Comparison of ENCODE assay signal across 11 cellular contexts in the genomic region with DNA sequence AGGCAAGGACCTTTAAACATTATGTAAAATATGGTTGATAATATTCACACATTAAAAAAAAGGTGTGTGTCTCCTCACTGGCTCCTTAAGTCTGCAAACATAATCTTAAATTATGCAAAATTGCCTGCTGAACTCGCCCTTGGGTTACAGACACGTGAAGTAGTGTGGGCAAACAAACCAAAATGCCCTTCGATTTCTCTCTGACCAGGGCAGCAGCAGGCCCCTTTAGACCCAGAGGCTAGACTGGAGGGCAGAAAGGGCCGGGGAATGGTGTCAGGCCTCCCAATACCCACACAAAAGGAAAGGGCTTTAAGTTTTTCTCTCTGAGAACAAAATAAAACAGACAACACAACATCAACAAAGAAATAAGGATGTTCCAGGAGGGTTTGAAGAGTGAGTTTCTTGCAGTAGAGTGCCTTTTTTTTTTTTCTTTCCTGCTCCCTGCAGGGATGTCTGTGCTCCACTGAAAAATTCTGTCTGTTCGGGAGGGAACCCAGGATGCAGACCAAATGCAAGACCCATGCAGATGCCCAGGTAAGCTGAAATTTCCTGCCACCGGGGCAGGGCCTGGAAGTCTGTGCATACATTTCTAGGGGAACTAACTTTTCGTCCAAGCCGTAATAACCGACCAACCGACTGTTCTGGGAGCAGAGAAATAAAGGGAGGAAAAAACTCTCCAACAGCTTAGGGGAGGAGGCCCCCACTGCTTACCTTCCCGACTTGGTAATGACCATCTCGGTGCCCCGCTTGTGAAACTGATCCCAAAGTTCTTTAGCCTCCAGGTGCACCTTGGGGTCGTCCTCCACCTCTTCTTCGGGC. TPM values are rescaled to one million over a fixed set of nuclear protein-coding genes. Genes with fewer than 3 reads are reported as not detected.
DNase-seq lines count a peak whose midpoint lies in the region; ATAC-seq and TF ChIP-seq lines count a peak whose summit lies in the region.
"Had no signal": no experiment of that assay in that cellular context is flagged by ENCODE, and none has a peak within 500 bp of the region (broad histone marks: within the 10 kb centered on the region; RNA-seq: fewer than 3 reads in every experiment).

No MANE protein-coding gene starts in this region.

- intact Hi-C loops in naive thymus-derived CD4-positive, alpha-beta T cell (cut with micrococcal nuclease) = loop anchor here in 1 of 2 donors (5.0 to 10.0 kb wide), 2 partner anchors 238 to 280 kb away; no protein-coding TSS in a partner anchor

- peaks cover 13 to 53% (median 37%) of the 10 kb centered on the region in 7 donors for H3K4me1 Mint-ChIP-seq in naive thymus-derived CD4-positive, alpha-beta T cell

- no peaks in the 10 kb centered on the region for H3K36me3 ChIP-seq in HUES48 (ENCODE audit: control insufficient read depth, insufficient read depth, low read length)
- H3K36me3 ChIP-seq in ectodermal cell (ENCODE audit: control insufficient read depth, insufficient read depth, low read length) = no peaks in the 10 kb centered on the region
- no peaks in the 10 kb centered on the region for H3K36me3 ChIP-seq in naive thymus-derived CD4-positive, alpha-beta T cell (ENCODE audit: control insufficient read depth in 2 of 3, insufficient read depth in 3 of 3, low read length in 3 of 3)
- no peaks in the 10 kb centered on the region for H3K36me3 ChIP-seq in Karpas-422 (ENCODE audit: insufficient read depth, low read length)
- H3K36me3 ChIP-seq: SJCRH30 had no signal

- H3K27me3 Mint-ChIP-seq in naive thymus-derived CD4-positive, alpha-beta T cell = peaks cover 82 to 96% (median 92%) of the 10 kb centered on the region in 5 donors

- H3K79me2 ChIP-seq in Karpas-422 (ENCODE audit: low read length) = no peaks in the 10 kb centered on the region

- H4K20me1 ChIP-seq in Karpas-422 (ENCODE audit: insufficient read depth, low read depth, low read length) = no peaks in the 10 kb centered on the region

- no peaks in the 10 kb centered on the region for H3K9me3 ChIP-seq in HUES48 (ENCODE audit: control insufficient read depth, insufficient read depth, low read length)
- no peaks in the 10 kb centered on the region for H3K9me3 ChIP-seq in ectodermal cell (ENCODE audit: control insufficient read depth, low read length)
- peaks cover 0 to 3% (median 0%) of the 10 kb centered on the region in 3 experiments for H3K9me3 ChIP-seq in naive thymus-derived CD4-positive, alpha-beta T cell (ENCODE audit: control insufficient read depth in 2 of 3, low read length in 3 of 3)
- no peaks in the 10 kb centered on the region for H3K9me3 ChIP-seq in Karpas-422 (ENCODE audit: low read length)
- H3K9me3 ChIP-seq: SJCRH30 had no signal

- WGBS in ectodermal cell, 2 experiments = 2 to 4% methylated on average over 15 of the region's 15 CpGs

- DNase-seq in AG04449 (ENCODE audit: low read depth, low spot score) = no peak
- no peak for DNase-seq in naive thymus-derived CD4-positive, alpha-beta T cell
- no peak for DNase-seq in NCI-H2081 treated with DMSO at 0.1 percent for 48 hours (lab: John Stamatoyannopoulos, UW)
- no peak for DNase-seq in NCI-H1436 treated with DMSO at 0.1 percent for 48 hours (lab: John Stamatoyannopoulos, UW)
- no peak for DNase-seq in Karpas-422
- DNase-seq: cerebellar nuclear complex; SJCRH30; stimulated activated CD4-positive, alpha-beta T cell treated with anti-CD3 and anti-CD28 coated beads, Interleukin-2, amount 100 ng/mL, for 24 hours had no signal

- CTCF ChIA-PET in AG04449 (lab: Yijun Ruan, JAX) = interaction anchor here (0.7 to 5.6 kb wide), 2 partner anchors 11 to 485 kb away, joined by 3 to 42 read pairs; no protein-coding TSS in a partner anchor
- CTCF ChIA-PET in naive thymus-derived CD4-positive, alpha-beta T cell (lab: Charles Lee) = no interaction called here

- H3K27ac Mint-ChIP-seq in naive thymus-derived CD4-positive, alpha-beta T cell = peak overlapping the region in 1 of 9 donors; percentile 10

- no peak overlapping the region for H3K4me2 ChIP-seq in Karpas-422 (ENCODE audit: low read depth, low read length, poor library complexity, severe bottlenecking)

- H3K9ac ChIP-seq in HUES48 (ENCODE audit: low read depth, low read length) = no peak overlapping the region
- H3K9ac ChIP-seq in Karpas-422 (ENCODE audit: low read length) = no peak overlapping the region

- H3K36me3 Mint-ChIP-seq in naive thymus-derived CD4-positive, alpha-beta T cell = peaks cover 0 to 11% (median 8%) of the 10 kb centered on the region in 5 donors

- H3K4me1 ChIP-seq in HUES48 (ENCODE audit: control insufficient read depth, insufficient read depth, low read length) (peaks cover 83% of the 10 kb centered on the region), ectodermal cell (ENCODE audit: control insufficient read depth, insufficient read depth, low read length) (peaks cover 34% of the 10 kb centered on the region), Karpas-422 (ENCODE audit: low read length) (no peaks in the 10 kb centered on the region)
- peaks cover 0 to 8% of the 10 kb centered on the region in 2 donors for H3K4me1 ChIP-seq in naive thymus-derived CD4-positive, alpha-beta T cell (ENCODE audit: control insufficient read depth in 2 of 2, insufficient read depth in 2 of 2, low read length in 2 of 2)
- H3K4me1 ChIP-seq: SJCRH30 had no signal

- peaks cover 97% of the 10 kb centered on the region for H3K27me3 ChIP-seq in HUES48 (ENCODE audit: control insufficient read depth, insufficient read depth, low read length)
- H3K27me3 ChIP-seq in ectodermal cell (ENCODE audit: control insufficient read depth, insufficient read depth, low read length, poor library complexity, severe bottlenecking) = peaks cover 99% of the 10 kb centered on the region
- peaks cover 0 to 28% of the 10 kb centered on the region in 2 donors for H3K27me3 ChIP-seq in naive thymus-derived CD4-positive, alpha-beta T cell (ENCODE audit: control insufficient read depth in 2 of 2, insufficient read depth in 2 of 2, low read length in 2 of 2)
- H3K27me3 ChIP-seq in Karpas-422 (ENCODE audit: low read length) = no peaks in the 10 kb centered on the region
- H3K27me3 ChIP-seq: SJCRH30 had no signal

- H3K4me3 Mint-ChIP-seq in naive thymus-derived CD4-positive, alpha-beta T cell = peak overlapping the region in 9 of 10 donors; percentile 40 to 94 (median 88)

- no peaks in the 10 kb centered on the region for H3K9me2 ChIP-seq in Karpas-422 (replicated peaks; ENCODE audit: insufficient read depth, low read length)

- H3K4me3 ChIP-seq in AG04449 (ENCODE audit: low read depth, low read length) (peak overlapping the region; percentile 80), HUES48 (ENCODE audit: low read depth, low read length) (peak overlapping the region; percentile 61), ectodermal cell (ENCODE audit: insufficient read depth, low read depth, low read length) (peak overlapping the region; percentile 12), Karpas-422 (ENCODE audit: low read length) (no peak overlapping the region)
- H3K4me3 ChIP-seq in naive thymus-derived CD4-positive, alpha-beta T cell (ENCODE audit: low read length) = no peak overlapping the region
- H3K4me3 ChIP-seq: SJCRH30 had no signal

- H3K27ac ChIP-seq in HUES48 (ENCODE audit: low read depth, low read length) = no peak overlapping the region
- H3K27ac ChIP-seq in ectodermal cell (ENCODE audit: insufficient read depth, low read depth, low read length, poor library complexity, severe bottlenecking) = no peak overlapping the region
- H3K27ac ChIP-seq in naive thymus-derived CD4-positive, alpha-beta T cell (ENCODE audit: low read depth, low read length) = no peak overlapping the region
- H3K27ac ChIP-seq in Karpas-422 (ENCODE audit: low read length) = no peak overlapping the region
- H3K27ac ChIP-seq: SJCRH30 had no signal

- H3K9me3 Mint-ChIP-seq in naive thymus-derived CD4-positive, alpha-beta T cell = peaks cover 2 to 37% (median 14%) of the 10 kb centered on the region in 11 donors

- H2AFZ ChIP-seq in Karpas-422 (ENCODE audit: low read length) = no peak overlapping the region

- POLR2A ChIA-PET in AG04449 (lab: Yijun Ruan, JAX) = interaction anchor here (1.1 to 2.8 kb wide), 3 partner anchors 9 to 474 kb away, joined by 4 to 33 read pairs (median 25); no protein-coding TSS in a partner anchor
- POLR2A ChIA-PET in naive thymus-derived CD4-positive, alpha-beta T cell (lab: Charles Lee) = no interaction called here

- no peak for ATAC-seq in naive thymus-derived CD4-positive, alpha-beta T cell
- no peak for ATAC-seq in GM19455 (IDR thresholded peaks at IDR 0.05; ENCODE audit: unreplicated experiment)

- TF ChIP-seq CTCF in AG04449 (IDR thresholded peaks at IDR 0.05; ENCODE audit: insufficient read depth, low read length, missing control alignments) = no peak

RNA-seq across cellular contexts. Expression of gene TBX3, which starts 1.7 kb away (rescaled TPM):
- polyA plus RNA-seq in ectodermal cell (2013, experiment 1 of 4) = 0.37 TPM
- 0.23 TPM for polyA plus RNA-seq in ectodermal cell (2013, experiment 2 of 4)
- polyA plus RNA-seq in ectodermal cell (2013, experiment 3 of 4) = 0.80 TPM
- 0.57 TPM for polyA plus RNA-seq in ectodermal cell (2013, experiment 4 of 4)
- not detected for total RNA-seq in naive thymus-derived CD4-positive, alpha-beta T cell
- polyA plus RNA-seq in naive thymus-derived CD4-positive, alpha-beta T cell = not detected
- not detected in 2 replicates for total RNA-seq in Karpas-422 (2014; rRNA removed; shearing (Covaris generic); ENCODE audit: low replicate concordance)
- total RNA-seq: SJCRH30 had no signal

Comparison
In these comparisons a context has a peak if more than half of its experiments do, and no peak if none do; other contexts are left out.
1. H3K4me3 ChIP-seq: peak in AG04449 (single experiment), HUES48 (single experiment) and ectodermal cell (single experiment); none in naive thymus-derived CD4-positive, alpha-beta T cell (single experiment) and Karpas-422 (single experiment).